ENCODE assay signal across 6 cellular contexts in genomic region chr5:119503939-119504338, GRCh38. TPM values are rescaled to one million over a fixed set of nuclear protein-coding genes. Genes with fewer than 3 reads are reported as not detected.
DNase-seq lines count a peak whose midpoint lies in the region; ATAC-seq, FAIRE-seq and TF ChIP-seq lines count a peak whose summit lies in the region.
"Not testable (repeated sequence)": the region's sequence is repeated elsewhere in the genome, so short reads cannot be mapped to it uniquely, and the experiment has no call there.

No MANE protein-coding gene starts in this region.

- H3K36me3 Mint-ChIP-seq in endothelial cell (ENCODE audit: low read depth, unreplicated experiment): peaks cover 32% of the 10 kb centered on the region

- not testable (repeated sequence) for H2BK15ac ChIP-seq in H1 (ENCODE audit: low read length)

- H3K36me3 ChIP-seq in GM12878 (ENCODE audit: control insufficient read depth in 2 of 2, insufficient read depth in 2 of 2, low read length in 1 of 2): not testable (repeated sequence)
- H3K36me3 ChIP-seq in H1 (ENCODE audit: control insufficient read depth in 2 of 4, insufficient read depth in 4 of 4, low read length in 3 of 4) (peaks cover 0 to 39% (median 18%) of the 10 kb centered on the region in 4 experiments; a peak in 6 of 8 replicates), HepG2 (replicated peaks in 1 of 2; ENCODE audit: control insufficient read depth in 1 of 2, insufficient read depth in 2 of 2, low read length in 2 of 2) (peaks cover 0 to 41% of the 10 kb centered on the region in 2 experiments; a peak in 3 of 5 replicates)

- not testable (repeated sequence) for H3K9me3 Mint-ChIP-seq in endothelial cell (ENCODE audit: unreplicated experiment)

- not testable (repeated sequence) for H2AK5ac ChIP-seq in H1 (ENCODE audit: low read depth, low read length)

- not testable (repeated sequence) for ATAC-seq in SK-N-SH treated with all-trans-retinoic acid at 6 μM for 48 hours, GM12878, HepG2

- not testable (repeated sequence) for H3K9ac ChIP-seq in GM12878 (ENCODE audit: control insufficient read depth, insufficient read depth, low read length); H1 (replicated peaks in 1 of 4; ENCODE audit: extremely low read depth in 1 of 4, low read depth in 3 of 4, low read length in 3 of 4); HepG2 (ENCODE audit: insufficient read depth, low read depth, low read length)

- TF ChIP-seq EP300 in GM12878 (IDR thresholded peaks at IDR 0.05; ENCODE audit: borderline replicate concordance in 1 of 2, control insufficient read depth in 1 of 2, low read depth in 2 of 2, low read length in 2 of 2); H1 (IDR thresholded peaks at IDR 0.05; ENCODE audit: borderline replicate concordance in 1 of 2, low read depth in 2 of 2, low read length in 2 of 2); HepG2 (IDR thresholded peaks at IDR 0.05; ENCODE audit: low read depth in 2 of 2, low read length in 2 of 2); HepG2 (CRISPR knock-in tag; IDR thresholded peaks at IDR 0.05; ENCODE audit: borderline replicate concordance): not testable (repeated sequence)

- H4K8ac ChIP-seq in H1 (ENCODE audit: extremely low read depth, insufficient read depth, low read length): not testable (repeated sequence)

- H3K23me2 ChIP-seq in H1 (ENCODE audit: low read depth, low read length): not testable (repeated sequence)

- not testable (repeated sequence) for DNase-seq in GM18507 (ENCODE audit: extremely low spot score, insufficient read length, low read depth); GM12878 (ENCODE audit: low read depth, low spot score); H1 (ENCODE audit: low read depth in 1 of 2, low spot score in 2 of 2); endothelial cell (ENCODE audit: low spot score); HepG2 (ENCODE audit: low spot score)

- H3K27me3 Mint-ChIP-seq in endothelial cell (ENCODE audit: unreplicated experiment): not testable (repeated sequence)

- SMC1A ChIA-PET in GM12878 (lab: Charles Lee; ENCODE audit: uncharacterized antibody, unreplicated experiment): not testable (repeated sequence)

- H3K27me3 ChIP-seq in GM12878 (replicated peaks in 1 of 2; ENCODE audit: control insufficient read depth in 2 of 2, insufficient read depth in 2 of 2, low read length in 1 of 2); H1 (replicated peaks in 1 of 4; ENCODE audit: control insufficient read depth in 3 of 4, extremely low read depth in 1 of 4, insufficient read depth in 3 of 4, low read length in 3 of 4); HepG2 (ENCODE audit: control insufficient read depth in 1 of 2, insufficient read depth in 2 of 2, low read length in 2 of 2): not testable (repeated sequence)

- not testable (repeated sequence) for H3K79me1 ChIP-seq in H1 (ENCODE audit: low read depth, low read length)

- FAIRE-seq in GM18507 (lab: Jason Lieb, UNC): peak; percentile 46
- FAIRE-seq in GM12878 (lab: Jason Lieb, UNC); H1 (lab: Jason Lieb, UNC); HepG2 (lab: Jason Lieb, UNC): not testable (repeated sequence)

- TF ChIP-seq RAD21 in GM12878 (IDR thresholded peaks at IDR 0.05; ENCODE audit: insufficient read depth, low read depth, low read length); H1 (IDR thresholded peaks at IDR 0.05 in 1 of 2, conservative IDR thresholded peaks at IDR 0.05 in 1 of 2; ENCODE audit: low read depth in 2 of 2, low read length in 2 of 2); HepG2 (CRISPR knock-in tag; IDR thresholded peaks at IDR 0.05): not testable (repeated sequence)

- not testable (repeated sequence) for H3K14ac ChIP-seq in H1 (ENCODE audit: insufficient read length)

- not testable (repeated sequence) for H2BK20ac ChIP-seq in H1 (ENCODE audit: low read length)

- H2BK5ac ChIP-seq in H1 (ENCODE audit: low read depth, low read length): not testable (repeated sequence)

- not testable (repeated sequence) for H3K4ac ChIP-seq in H1 (replicated peaks; ENCODE audit: insufficient read length, low read depth, low read length)

- not testable (repeated sequence) for H3K4me1 ChIP-seq in GM12878 (ENCODE audit: control insufficient read depth, insufficient read depth, low read length); H1 (replicated peaks in 1 of 4; ENCODE audit: control insufficient read depth in 3 of 4, insufficient read depth in 4 of 4, low read length in 3 of 4); HepG2 (ENCODE audit: insufficient read depth, low read length)

- not testable (repeated sequence) for TF ChIP-seq POLR2A in GM12878 (IDR thresholded peaks at IDR 0.05; ENCODE audit: low read depth, low read length); H1 (IDR thresholded peaks at IDR 0.05; ENCODE audit: control extremely low read depth in 1 of 2, low read depth in 2 of 2, low read length in 2 of 2); HepG2 (IDR thresholded peaks at IDR 0.05; ENCODE audit: insufficient read depth in 1 of 2, low read depth in 2 of 2, low read length in 2 of 2)

- not testable (repeated sequence) for H3K4me3 ChIP-seq in GM12878; H1 (ENCODE audit: extremely low read depth in 1 of 4, insufficient read depth in 2 of 4, low read depth in 3 of 4, low read length in 4 of 4); HepG2 (replicated peaks in 1 of 3; ENCODE audit: insufficient read depth in 1 of 3, low read depth in 2 of 3, low read length in 3 of 3)

- H2BK12ac ChIP-seq in H1 (ENCODE audit: low read depth, low read length): not testable (repeated sequence)

- H3K23ac ChIP-seq in H1 (ENCODE audit: insufficient read length): not testable (repeated sequence)

- not testable (repeated sequence) for H3K27ac ChIP-seq in GM12878 (ENCODE audit: control insufficient read depth, insufficient read depth); H1 (ENCODE audit: low read depth, low read length); HepG2 (ENCODE audit: extremely low read length, insufficient read depth, low read length)

- not testable (repeated sequence) for H3K18ac ChIP-seq in H1 (ENCODE audit: extremely low read depth, low read length)

- not testable (repeated sequence) for H3K4me1 Mint-ChIP-seq in endothelial cell (ENCODE audit: unreplicated experiment)

- not testable (repeated sequence) for TF ChIP-seq CTCF in GM12878 (IDR thresholded peaks at IDR 0.05 in 2 of 3, conservative IDR thresholded peaks at IDR 0.05 in 1 of 3; ENCODE audit: control insufficient read depth in 2 of 3, extremely low read depth in 1 of 3, insufficient read depth in 1 of 3, low read depth in 3 of 3, low read length in 3 of 3); H1 (IDR thresholded peaks at IDR 0.05; ENCODE audit: control extremely low read depth in 1 of 3, insufficient read depth in 1 of 3, low read depth in 1 of 3, low read length in 3 of 3); endothelial cell (IDR thresholded peaks at IDR 0.05; ENCODE audit: unreplicated experiment); HepG2 (CRISPR knock-in tag; IDR thresholded peaks at IDR 0.05)

- H3K79me2 ChIP-seq in GM12878 (ENCODE audit: control insufficient read depth, insufficient read depth, low read length); HepG2 (ENCODE audit: insufficient read depth, low read length): not testable (repeated sequence)
- peaks cover 0 to 12% of the 10 kb centered on the region in 2 experiments; a peak in 2 of 4 replicates for H3K79me2 ChIP-seq in H1 (ENCODE audit: control insufficient read depth in 1 of 2, insufficient read depth in 2 of 2, low read length in 2 of 2)

- H2BK120ac ChIP-seq in H1 (replicated peaks; ENCODE audit: low read depth, low read length): not testable (repeated sequence)

- H3K4me2 ChIP-seq in GM12878 (ENCODE audit: control insufficient read depth, insufficient read depth); H1 (ENCODE audit: insufficient read depth in 1 of 2, low read depth in 2 of 2, low read length in 2 of 2); HepG2 (ENCODE audit: low read depth, low read length): not testable (repeated sequence)

- intact Hi-C loops in GM12878 (cut with micrococcal nuclease; ENCODE audit: unreplicated experiment); HepG2 (cut with micrococcal nuclease; ENCODE audit: unreplicated experiment): not testable (repeated sequence)

- not testable (repeated sequence) for H4K5ac ChIP-seq in H1 (ENCODE audit: insufficient read length, low read depth, low read length)

- H2AFZ ChIP-seq in GM12878 (ENCODE audit: control insufficient read depth, low read depth, low read length); H1 (ENCODE audit: low read length); HepG2 (ENCODE audit: low read length): not testable (repeated sequence)

- not testable (repeated sequence) for H4K91ac ChIP-seq in H1 (replicated peaks; ENCODE audit: insufficient read length, low read length)

- H3K4me3 Mint-ChIP-seq in endothelial cell (ENCODE audit: unreplicated experiment): peak overlapping the region; percentile 60

- RAD21 ChIA-PET in GM12878 (lab: Charles Lee; ENCODE audit: unreplicated experiment): not testable (repeated sequence)

- CTCF ChIA-PET in GM12878 (lab: Yijun Ruan, JAX); H1 (lab: Charles Lee; ENCODE audit: partially characterized antibody); HepG2 (lab: Yijun Ruan, JAX; ENCODE audit: low intra/inter-chr PET ratio, low total read pairs): not testable (repeated sequence)

- not testable (repeated sequence) for H3K27ac Mint-ChIP-seq in endothelial cell (ENCODE audit: unreplicated experiment)

- in situ Hi-C loops in GM12878 (cut with MboI); HepG2 (cut with HindIII; ENCODE audit: extremely low pct_ligation_motif_present, low pct_unique_long_range_greater_than_20kb): not testable (repeated sequence)

- not testable (repeated sequence) for H4K20me1 ChIP-seq in GM12878 (ENCODE audit: control insufficient read depth, insufficient read depth); H1 (replicated peaks in 1 of 2; ENCODE audit: control insufficient read depth in 1 of 2, insufficient read depth in 2 of 2, low read length in 2 of 2); HepG2 (ENCODE audit: insufficient read depth, low read length)

- H3K9me3 ChIP-seq in GM12878 (replicated peaks; ENCODE audit: control insufficient read depth, insufficient read depth, low read length); H1 (ENCODE audit: insufficient read depth in 2 of 2, low read depth in 1 of 2, low read length in 1 of 2): not testable (repeated sequence)
- peaks cover 11% of the 10 kb centered on the region for H3K9me3 ChIP-seq in HepG2 (ENCODE audit: low read length)

- WGBS in GM12878 (ENCODE audit: insufficient coverage, insufficient replicate concordance, low lambda C conversion rate, missing lambda C conversion rate): 85% methylated on average over 4 of the region's 4 CpGs
- WGBS in H1 (ENCODE audit: extremely low coverage in 1 of 2, insufficient coverage in 1 of 2, insufficient read length in 1 of 2, insufficient replicate concordance in 2 of 2, low coverage in 1 of 2, low lambda C conversion rate in 2 of 2, missing lambda C conversion rate in 1 of 2), 2 experiments: 92% methylated on average over 4 of the region's 4 CpGs; no CpG with 5 or more reads in 1 of the 2 experiments
- 98% methylated on average over 4 of the region's 4 CpGs for WGBS in HepG2 (ENCODE audit: low lambda C conversion rate)

- not testable (repeated sequence) for H3K56ac ChIP-seq in H1 (replicated peaks; ENCODE audit: insufficient read length, low read depth, low read length)

- BruUV-seq in GM12878 (replicated peaks; lab: Mats Ljungman, UMichigan); HepG2 (replicated peaks; lab: Mats Ljungman, UMichigan): not testable (repeated sequence)

- POLR2A ChIA-PET in GM12878 (lab: Charles Lee); H1 (lab: Charles Lee; ENCODE audit: partially characterized antibody); HepG2 (lab: Yijun Ruan, JAX): not testable (repeated sequence)

RNA-seq across cellular contexts. Expression of gene HSD17B4, which starts 51.6 kb away (rescaled TPM):
- total RNA-seq in GM12878 (2013; cell fraction: nucleolus; rRNA removed): 115 and 125 TPM in 2 replicates
- 93.1 and 105 TPM in 2 replicates for total RNA-seq in GM12878 (2014; rRNA removed)
- 92.9 and 93.3 TPM in 2 replicates for total RNA-seq in GM12878 (2014; rRNA removed; fragmentation: Illumina TruSeq; extraction: Trizol)
- 90.0 and 103 TPM in 2 replicates for total RNA-seq in GM12878 (2021)
- polyA plus RNA-seq in GM12878 (2011; ENCODE audit: low read depth): 50.7 TPM
- polyA plus RNA-seq in GM12878 (2011; rRNA removed): 125 and 160 TPM in 2 replicates
- polyA plus RNA-seq in GM12878 (2011; cell fraction: cytosol; rRNA removed): 69.7 and 112 TPM in 2 replicates
- 104 and 115 TPM in 2 replicates for polyA plus RNA-seq in GM12878 (2011; cell fraction: nucleus; rRNA removed)
- 62.5 and 78.6 TPM in 2 replicates for polyA plus RNA-seq in GM12878 (2012)
- polyA plus RNA-seq in GM12878 (2014; fragmentation: Illumina TruSeq; extraction: Trizol): 97.5 and 128 TPM in 2 replicates
- polyA plus RNA-seq in GM12878 (2014; fragmentation: Nextera tagmentation; extraction: Ambion mirVana): 10 to 100 TPM; 38.6 to 62.4 TPM
- 52.9 and 58.6 TPM in 2 replicates for polyA plus RNA-seq in GM12878 (2014; rRNA removed)
- 10 to 100 TPM; 92.0 to 99.7 TPM for polyA plus RNA-seq in GM12878 (2016; fragmentation: Nextera tagmentation; extraction: Ambion mirVana)
- polyA minus RNA-seq in GM12878 (2011; rRNA and poly(A)+ RNA removed): 171 and 220 TPM in 2 replicates
- polyA minus RNA-seq in GM12878 (2011; cell fraction: cytosol; rRNA and poly(A)+ RNA removed): 52.4 and 52.5 TPM in 2 replicates
- 61.4 and 80.0 TPM in 2 replicates for polyA minus RNA-seq in GM12878 (2011; cell fraction: nucleus; rRNA and poly(A)+ RNA removed)
- 360 and 369 TPM in 2 replicates for total RNA-seq in H1 (2021; fragmentation: NEBNext Ultra II Directional; extraction: Animal tissue kit (Norgen Biotek cat#: 25700))
- polyA plus RNA-seq in H1 (2011; rRNA removed): 209 and 305 TPM in 2 replicates
- 324 TPM for polyA plus RNA-seq in H1 (2011; cell fraction: cytosol; rRNA removed)
- polyA plus RNA-seq in H1 (2011; cell fraction: nucleus; rRNA removed): 194 TPM
- 418 to 601 TPM (median 461 TPM) in 4 replicates for polyA plus RNA-seq in H1 (2012, experiment 1 of 2)
- 51.1 TPM for polyA plus RNA-seq in H1 (2012, experiment 2 of 2)
- 269 TPM for polyA plus RNA-seq in H1 (2013, experiment 1 of 2)
- polyA plus RNA-seq in H1 (2013, experiment 2 of 2): 281 TPM
- polyA minus RNA-seq in H1 (2011; rRNA and poly(A)+ RNA removed): 608 and 793 TPM in 2 replicates
- polyA minus RNA-seq in H1 (2011; cell fraction: cytosol; rRNA and poly(A)+ RNA removed): 194 TPM
- polyA minus RNA-seq in H1 (2011; cell fraction: nucleus; rRNA and poly(A)+ RNA removed): 250 TPM
- 160 TPM for total RNA-seq in endothelial cell (ENCODE audit: unreplicated experiment)
- total RNA-seq in HepG2 (2016; rRNA removed; fragmentation: Illumina TruSeq; extraction: Trizol): 399 and 508 TPM in 2 replicates
- 60.7 and 79.3 TPM in 2 replicates for total RNA-seq in HepG2 (2016; cell fraction: cytosol; rRNA removed; fragmentation: Illumina TruSeq; extraction: Trizol; ENCODE audit: low read depth)
- 397 and 512 TPM in 2 replicates for total RNA-seq in HepG2 (2016; cell fraction: insoluble cytoplasmic fraction; rRNA removed; fragmentation: Illumina TruSeq; extraction: Trizol)
- total RNA-seq in HepG2 (2016; cell fraction: membrane; rRNA removed; fragmentation: Illumina TruSeq; extraction: Trizol): 102 and 119 TPM in 2 replicates
- 218 and 251 TPM in 2 replicates for total RNA-seq in HepG2 (2016; cell fraction: nucleus; rRNA removed; fragmentation: Illumina TruSeq; extraction: Trizol)
- 163 and 178 TPM in 2 replicates for polyA plus RNA-seq in HepG2 (2011; rRNA removed)
- polyA plus RNA-seq in HepG2 (2011; cell fraction: cytosol; rRNA removed): 98.0 and 194 TPM in 2 replicates
- polyA plus RNA-seq in HepG2 (2011; cell fraction: nucleus; rRNA removed): 119 and 175 TPM in 2 replicates
- polyA plus RNA-seq in HepG2 (2012): 153 and 212 TPM in 2 replicates
- 35.4 and 40.3 TPM in 2 replicates for polyA plus RNA-seq in HepG2 (2016; cell fraction: cytosol; fragmentation: Illumina TruSeq; extraction: Trizol; ENCODE audit: low read depth)
- polyA plus RNA-seq in HepG2 (2016; cell fraction: insoluble cytoplasmic fraction; fragmentation: Illumina TruSeq; extraction: Trizol; ENCODE audit: low read depth): 332 and 336 TPM in 2 replicates
- polyA plus RNA-seq in HepG2 (2016; cell fraction: membrane; fragmentation: Illumina TruSeq; extraction: Trizol; ENCODE audit: low read depth): 57.1 and 67.7 TPM in 2 replicates
- polyA plus RNA-seq in HepG2 (2016; cell fraction: nucleus; fragmentation: Illumina TruSeq; extraction: Trizol; ENCODE audit: insufficient read depth, low read depth): 221 and 269 TPM in 2 replicates
- polyA minus RNA-seq in HepG2 (2011; rRNA and poly(A)+ RNA removed; ENCODE audit: low replicate concordance): 271 and 288 TPM in 2 replicates
- polyA minus RNA-seq in HepG2 (2011; cell fraction: cytosol; rRNA and poly(A)+ RNA removed): 117 and 147 TPM in 2 replicates
- polyA minus RNA-seq in HepG2 (2011; cell fraction: nucleus; rRNA and poly(A)+ RNA removed): 131 and 184 TPM in 2 replicates
